In the genomic region with DNA sequence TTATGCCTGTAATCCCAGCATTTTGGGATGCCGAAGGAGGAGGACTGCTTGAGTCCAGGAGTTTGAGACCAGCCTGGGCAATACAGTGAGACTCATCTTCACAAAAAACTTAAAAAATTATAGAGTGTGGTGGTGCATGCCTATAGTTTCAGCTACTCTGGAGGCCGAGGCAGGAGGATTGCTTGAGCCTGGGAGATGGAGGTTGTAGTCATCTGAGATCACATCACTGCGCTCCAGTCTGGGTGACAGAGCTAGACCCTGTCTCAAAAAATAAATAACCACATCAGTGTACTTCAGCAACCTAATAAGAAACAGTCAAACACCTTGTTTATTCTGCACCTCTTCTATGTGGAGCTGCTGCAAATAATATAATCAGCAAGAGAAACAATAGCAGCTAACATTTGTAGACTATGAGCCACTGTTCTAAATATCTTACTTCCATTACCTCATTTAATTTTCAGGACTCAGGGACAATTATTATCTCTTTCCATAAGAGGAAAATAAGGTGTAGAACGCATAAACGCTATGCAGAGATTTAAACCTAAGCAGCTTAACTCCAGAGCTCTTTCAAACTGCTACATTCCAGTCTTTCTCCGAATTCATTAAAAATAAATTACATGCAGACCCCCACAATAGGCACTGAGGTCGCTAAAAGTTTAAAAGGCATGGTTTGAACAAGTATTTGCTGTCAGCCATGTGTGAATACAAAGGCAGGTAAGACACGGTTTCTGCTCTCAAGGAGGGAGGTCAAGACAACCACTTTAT, we compare ENCODE assay signal across 8 cellular contexts. TPM values are rescaled to one million over a fixed set of nuclear protein-coding genes. Genes with fewer than 3 reads are reported as not detected.
DNase-seq lines count a peak whose midpoint lies in the region; ATAC-seq lines count a peak whose summit lies in the region.

No MANE protein-coding gene starts in this region.

- intact Hi-C loops in activated CD4-positive, alpha-beta memory T cell treated with anti-CD3 and anti-CD28 coated beads for 36 hours (cut with micrococcal nuclease) = loop anchor here (1.0 to 5.0 kb wide), 3 partner anchors 13 to 436 kb away; a partner anchor contains a TSS

- H3K27me3 Mint-ChIP-seq in activated CD4-positive, alpha-beta memory T cell treated with anti-CD3 and anti-CD28 coated beads for 36 hours = no peaks in the 10 kb centered on the region
- no peaks in the 10 kb centered on the region for H3K27me3 Mint-ChIP-seq in stimulated activated memory B cell treated with anti-CD40 and anti-IgM and Interleukin-4, amounts not matched to agents 10 μg/mL and 1 μg/mL and 100 μg/mL, for 72 hours

- no peaks in the 10 kb centered on the region for H3K4me1 ChIP-seq in iPS DF 6.9 (ENCODE audit: control insufficient read depth, insufficient read depth, low read length)

- peak overlapping the region; percentile 96 for H3K4me3 Mint-ChIP-seq in activated CD4-positive, alpha-beta memory T cell treated with anti-CD3 and anti-CD28 coated beads for 36 hours
- H3K4me3 Mint-ChIP-seq in stimulated activated memory B cell treated with anti-CD40 and anti-IgM and Interleukin-4, amounts not matched to agents 10 μg/mL and 1 μg/mL and 100 μg/mL, for 72 hours = peak overlapping the region; percentile 94

- H3K36me3 ChIP-seq in iPS DF 6.9 (ENCODE audit: control insufficient read depth, insufficient read depth, low read length) = no peaks in the 10 kb centered on the region; the same call in 1 of the 2 replicates

- H3K36me3 Mint-ChIP-seq in activated CD4-positive, alpha-beta memory T cell treated with anti-CD3 and anti-CD28 coated beads for 36 hours = peaks cover 19% of the 10 kb centered on the region
- H3K36me3 Mint-ChIP-seq in stimulated activated memory B cell treated with anti-CD40 and anti-IgM and Interleukin-4, amounts not matched to agents 10 μg/mL and 1 μg/mL and 100 μg/mL, for 72 hours = peaks cover 20% of the 10 kb centered on the region

- DNase-seq in NCI-H82 (lab: John Stamatoyannopoulos, UW) = peak; percentile 20
- DNase-seq in NCI-H82 treated with DMSO at 0.1 percent for 48 hours (lab: John Stamatoyannopoulos, UW; ENCODE audit: unreplicated experiment) = no peak
- no peak for DNase-seq in activated CD4-positive, alpha-beta memory T cell treated with anti-CD3 and anti-CD28 coated beads for 36 hours
- no peak for DNase-seq in iPS DF 6.9 (ENCODE audit: low read depth, low spot score)
- DNase-seq in RKO (ENCODE audit: low spot score) = no peak

- no peaks in the 10 kb centered on the region for H3K9me3 ChIP-seq in iPS DF 6.9 (ENCODE audit: control insufficient read depth, insufficient read depth, low read length)

- no peaks in the 10 kb centered on the region; the same call in 1 of the 2 replicates for H3K27me3 ChIP-seq in iPS DF 6.9 (ENCODE audit: control insufficient read depth, insufficient read depth, low read length)

- H3K27ac Mint-ChIP-seq in activated CD4-positive, alpha-beta memory T cell treated with anti-CD3 and anti-CD28 coated beads for 36 hours = peak overlapping the region; percentile 92
- H3K27ac Mint-ChIP-seq in stimulated activated memory B cell treated with anti-CD40 and anti-IgM and Interleukin-4, amounts not matched to agents 10 μg/mL and 1 μg/mL and 100 μg/mL, for 72 hours = peak overlapping the region; percentile 95

- peaks cover 21% of the 10 kb centered on the region for H3K4me1 Mint-ChIP-seq in activated CD4-positive, alpha-beta memory T cell treated with anti-CD3 and anti-CD28 coated beads for 36 hours (ENCODE audit: low read depth)
- peaks cover 31% of the 10 kb centered on the region for H3K4me1 Mint-ChIP-seq in stimulated activated memory B cell treated with anti-CD40 and anti-IgM and Interleukin-4, amounts not matched to agents 10 μg/mL and 1 μg/mL and 100 μg/mL, for 72 hours

- CTCF ChIA-PET in activated CD4-positive, alpha-beta memory T cell treated with anti-CD3 and anti-CD28 coated beads for 36 hours (lab: Charles Lee) = interaction anchor here (2.0 to 4.8 kb wide), 4 partner anchors 9 to 158 kb away, joined by 7 to 48 read pairs (median 11); a partner anchor contains a TSS

- H3K27ac ChIP-seq in iPS DF 6.9 (ENCODE audit: low read length) = no peak overlapping the region

- WGBS in iPS DF 6.9 (ENCODE audit: insufficient coverage, insufficient read length) = no CpG with 5 or more reads among the region's 8 CpGs

- H3K4me3 ChIP-seq in iPS DF 6.9 (ENCODE audit: low read length) = peak overlapping the region; percentile 60; the same call in 1 of the 2 replicates

- POLR2A ChIA-PET in activated CD4-positive, alpha-beta memory T cell treated with anti-CD3 and anti-CD28 coated beads for 36 hours (lab: Charles Lee) = interaction anchor here (1.5 kb wide), 1 partner anchor 385 kb away, joined by 4 read pairs; a partner anchor contains a TSS

- ATAC-seq in stimulated activated memory B cell treated with anti-CD40 and anti-IgM and Interleukin-4, amounts not matched to agents 10 μg/mL and 1 μg/mL and 100 μg/mL, for 72 hours = no peak
- ATAC-seq in GM21529 (IDR thresholded peaks at IDR 0.05; ENCODE audit: unreplicated experiment) (no peak), GM18519 (IDR thresholded peaks at IDR 0.05; ENCODE audit: low FRiP score, unreplicated experiment) (no peak)

- no peaks in the 10 kb centered on the region for H3K9me3 Mint-ChIP-seq in activated CD4-positive, alpha-beta memory T cell treated with anti-CD3 and anti-CD28 coated beads for 36 hours
- H3K9me3 Mint-ChIP-seq in stimulated activated memory B cell treated with anti-CD40 and anti-IgM and Interleukin-4, amounts not matched to agents 10 μg/mL and 1 μg/mL and 100 μg/mL, for 72 hours = no peaks in the 10 kb centered on the region

RNA-seq across cellular contexts. Expression of a gene that starts 1.2 kb away (rescaled TPM):
- total RNA-seq in activated CD4-positive, alpha-beta memory T cell treated with anti-CD3 and anti-CD28 coated beads for 36 hours = 10 to 100 TPM; 22.7 to 24.6 TPM
